9 cellular contexts compared by ENCODE assay signal in the genomic region with DNA sequence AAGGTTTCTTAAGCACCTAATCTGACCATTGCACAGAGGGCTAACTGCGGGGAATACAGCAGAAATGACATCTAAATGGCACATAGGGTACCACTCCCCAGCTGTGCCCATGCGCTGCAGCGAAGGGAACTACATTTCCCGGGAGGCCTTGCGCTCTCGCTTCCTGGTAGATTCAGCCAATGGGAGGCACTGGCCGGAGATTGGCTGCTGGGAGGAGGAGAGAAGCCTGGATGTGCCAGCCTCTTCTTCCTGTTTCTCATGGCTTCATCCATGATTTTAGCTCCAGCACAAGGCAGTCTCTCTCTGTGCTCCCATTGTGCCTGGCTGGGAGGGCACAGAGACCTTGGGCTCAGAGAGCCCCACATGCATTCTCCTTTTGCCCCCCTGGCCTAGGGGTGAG.
DNase-seq lines count a peak whose midpoint lies in the region; ATAC-seq, FAIRE-seq and TF ChIP-seq lines count a peak whose summit lies in the region.
"Had no signal": no experiment of that assay in that cellular context is flagged by ENCODE, and none has a peak within 500 bp of the region (broad histone marks: within the 10 kb centered on the region; RNA-seq: fewer than 3 reads in every experiment).

No MANE protein-coding gene starts in this region.

- H2BK5ac ChIP-seq in neuronal stem cell (ENCODE audit: low read length): no peak overlapping the region

- H3K27ac ChIP-seq in A673 (ENCODE audit: low read depth, low read length, poor library complexity, severe bottlenecking) (no peak overlapping the region), GM23338 (ENCODE audit: low read depth) (no peak overlapping the region), endothelial cell of umbilical vein (ENCODE audit: insufficient read depth, low read depth, low read length) (no peak overlapping the region), neuronal stem cell (replicated peaks; ENCODE audit: low read length) (no peak overlapping the region)
- H3K27ac ChIP-seq: neutrophil had no signal

- no peak overlapping the region for H4K91ac ChIP-seq in neuronal stem cell (ENCODE audit: low read depth, low read length, poor library complexity)

- H3K4me3 ChIP-seq in A673 (ENCODE audit: low read depth, low read length, poor library complexity, severe bottlenecking): no peak overlapping the region
- no peak overlapping the region for H3K4me3 ChIP-seq in GM23338
- H3K4me3 ChIP-seq in endothelial cell of umbilical vein (replicated peaks in 1 of 3; ENCODE audit: insufficient read depth in 1 of 3, low read depth in 1 of 3, low read length in 3 of 3): no peak overlapping the region
- H3K4me3 ChIP-seq in neuronal stem cell (ENCODE audit: low read length in 2 of 2): no peak overlapping the region

- peaks cover 26% of the 10 kb centered on the region for H3K27me3 Mint-ChIP-seq in GM23338 (ENCODE audit: insufficient read depth, low read depth, poor library complexity)

- no peak overlapping the region for H4K8ac ChIP-seq in neuronal stem cell (ENCODE audit: low read depth, low read length)

- no peak overlapping the region for H3K27ac Mint-ChIP-seq in GM23338
- no peak overlapping the region for H3K27ac Mint-ChIP-seq in stimulated activated effector memory CD8-positive, alpha-beta T cell treated with anti-CD3 and anti-CD28 coated beads, Interleukin-12 subunit alpha, Interleukin-12 subunit beta, amount 100 ng/mL, for 72 hours

- no peak for TF ChIP-seq POLR2A in endothelial cell of umbilical vein (IDR thresholded peaks at IDR 0.05; ENCODE audit: low read depth, low read length)

- H3K79me2 ChIP-seq in GM23338 (replicated peaks; ENCODE audit: insufficient read depth) (no peaks in the 10 kb centered on the region), endothelial cell of umbilical vein (ENCODE audit: control insufficient read depth, insufficient read depth, low read length) (no peaks in the 10 kb centered on the region)

- H2BK12ac ChIP-seq in neuronal stem cell (ENCODE audit: low read length): no peak overlapping the region

- H2AFZ ChIP-seq in GM23338: peak overlapping the region; percentile 87; the same call in 1 of the 2 replicates
- H2AFZ ChIP-seq in endothelial cell of umbilical vein (ENCODE audit: low read depth, low read length): peak overlapping the region; percentile 84
- peak overlapping the region; percentile 76 for H2AFZ ChIP-seq in neuronal stem cell (ENCODE audit: low read length)

- H3F3A ChIP-seq in GM23338 (replicated peaks; ENCODE audit: low read depth): no peaks in the 10 kb centered on the region

- no peak overlapping the region for H3K4me3 Mint-ChIP-seq in GM23338
- no peak overlapping the region for H3K4me3 Mint-ChIP-seq in stimulated activated effector memory CD8-positive, alpha-beta T cell treated with anti-CD3 and anti-CD28 coated beads, Interleukin-12 subunit alpha, Interleukin-12 subunit beta, amount 100 ng/mL, for 72 hours

- peak; percentile 74 for DNase-seq in A673 (ENCODE audit: low spot score)
- DNase-seq in GM23338 (ENCODE audit: low spot score): peak; percentile 85
- peak; percentile 57 for DNase-seq in NCI-H748 treated with DMSO at 0.1 percent for 48 hours (lab: John Stamatoyannopoulos, UW)
- peak; percentile 70 for DNase-seq in endothelial cell of umbilical vein (ENCODE audit: low read depth, low spot score)
- DNase-seq in neuronal stem cell (ENCODE audit: low spot score): no peak
- DNase-seq in stimulated activated effector memory CD8-positive, alpha-beta T cell treated with anti-CD3 and anti-CD28 coated beads, Interleukin-12 subunit alpha, Interleukin-12 subunit beta, amount 100 ng/mL, for 72 hours (ENCODE audit: low spot score in 2 of 2): no peak

- peaks cover 14% of the 10 kb centered on the region for H3K9me2 ChIP-seq in GM23338 (ENCODE audit: insufficient read depth)

- H3K36me3 ChIP-seq in A673 (ENCODE audit: insufficient read depth, low read length, poor library complexity, severe bottlenecking) (no peaks in the 10 kb centered on the region), GM23338 (ENCODE audit: insufficient read depth) (no peaks in the 10 kb centered on the region), endothelial cell of umbilical vein (ENCODE audit: control insufficient read depth in 2 of 2, extremely low read depth in 1 of 2, insufficient read depth in 2 of 2, low read length in 2 of 2) (no peaks in the 10 kb centered on the region), neuronal stem cell (replicated peaks in 1 of 2; ENCODE audit: control insufficient read depth in 2 of 2, insufficient read depth in 2 of 2, low read length in 2 of 2) (no peaks in the 10 kb centered on the region)
- H3K36me3 ChIP-seq: neutrophil had no signal

- H3K18ac ChIP-seq in neuronal stem cell (ENCODE audit: low read length): peak overlapping the region; percentile 77

- peaks cover 27% of the 10 kb centered on the region for H3K9me3 Mint-ChIP-seq in GM23338
- H3K9me3 Mint-ChIP-seq in stimulated activated effector memory CD8-positive, alpha-beta T cell treated with anti-CD3 and anti-CD28 coated beads, Interleukin-12 subunit alpha, Interleukin-12 subunit beta, amount 100 ng/mL, for 72 hours: no peaks in the 10 kb centered on the region

- H2BK120ac ChIP-seq in neuronal stem cell (ENCODE audit: low read depth, low read length): no peak overlapping the region

- H3K4me1 ChIP-seq in A673 (ENCODE audit: insufficient read depth, low read length, poor library complexity, severe bottlenecking): no peaks in the 10 kb centered on the region
- no peaks in the 10 kb centered on the region; the same call in 1 of the 2 replicates for H3K4me1 ChIP-seq in GM23338 (ENCODE audit: insufficient read depth)
- peaks cover 20% of the 10 kb centered on the region for H3K4me1 ChIP-seq in endothelial cell of umbilical vein (ENCODE audit: control insufficient read depth, extremely low read depth, insufficient read depth, low read length)
- no peaks in the 10 kb centered on the region for H3K4me1 ChIP-seq in neuronal stem cell (ENCODE audit: control insufficient read depth in 2 of 2, insufficient read depth in 1 of 2, low read depth in 1 of 2, low read length in 2 of 2)

- POLR2A ChIA-PET in A673 (lab: Charles Lee; ENCODE audit: low non-redundant PET) (no interaction called here), endothelial cell of umbilical vein (lab: Charles Lee) (no interaction called here)

- FAIRE-seq in endothelial cell of umbilical vein (lab: Jason Lieb, UNC): peak; percentile 94

- H3K36me3 Mint-ChIP-seq in GM23338 (ENCODE audit: low read depth): peaks cover 7% of the 10 kb centered on the region; the same call in 2 of the 3 replicates
- no peaks in the 10 kb centered on the region for H3K36me3 Mint-ChIP-seq in stimulated activated effector memory CD8-positive, alpha-beta T cell treated with anti-CD3 and anti-CD28 coated beads, Interleukin-12 subunit alpha, Interleukin-12 subunit beta, amount 100 ng/mL, for 72 hours

- dilution Hi-C loops in endothelial cell of umbilical vein (cut with MboI; ENCODE audit: extremely low pct_ligation_motif_present, low sequenced_read_pairs): loop anchor here (25.0 kb wide), 1 partner anchor 349 kb away; no protein-coding TSS in a partner anchor

- peaks cover 9% of the 10 kb centered on the region for H3K4me1 Mint-ChIP-seq in GM23338
- peaks cover 18% of the 10 kb centered on the region for H3K4me1 Mint-ChIP-seq in stimulated activated effector memory CD8-positive, alpha-beta T cell treated with anti-CD3 and anti-CD28 coated beads, Interleukin-12 subunit alpha, Interleukin-12 subunit beta, amount 100 ng/mL, for 72 hours

- ATAC-seq in GM23338: peak; percentile 84
- no peak for ATAC-seq in GM21390 (IDR thresholded peaks at IDR 0.05; ENCODE audit: unreplicated experiment)
- no peak for ATAC-seq in stimulated activated effector memory CD8-positive, alpha-beta T cell treated with anti-CD3 and anti-CD28 coated beads, Interleukin-12 subunit alpha, Interleukin-12 subunit beta, amount 100 ng/mL, for 72 hours
- ATAC-seq in GM21360 (IDR thresholded peaks at IDR 0.05; ENCODE audit: unreplicated experiment): no peak

- H4K20me1 ChIP-seq in GM23338 (replicated peaks; ENCODE audit: insufficient read depth) (no peaks in the 10 kb centered on the region), endothelial cell of umbilical vein (replicated peaks; ENCODE audit: control insufficient read depth, extremely low read depth, insufficient read depth, low read length) (no peaks in the 10 kb centered on the region)

- H3K9me3 ChIP-seq in A673 (ENCODE audit: low read depth, low read length, poor library complexity, severe bottlenecking) (no peaks in the 10 kb centered on the region), endothelial cell of umbilical vein (replicated peaks; ENCODE audit: control insufficient read depth, insufficient read depth, low read length) (no peaks in the 10 kb centered on the region), neuronal stem cell (replicated peaks in 1 of 2; ENCODE audit: control insufficient read depth in 2 of 2, insufficient read depth in 1 of 2, low read depth in 1 of 2, low read length in 2 of 2) (peaks cover 0 to 2% of the 10 kb centered on the region in 2 donors)
- H3K9me3 ChIP-seq: neutrophil had no signal

- no peak overlapping the region for H3K23ac ChIP-seq in neuronal stem cell (ENCODE audit: low read depth, low read length, poor library complexity)

- no peak overlapping the region for H2BK15ac ChIP-seq in neuronal stem cell (ENCODE audit: low read length)

- H3K9me1 ChIP-seq in endothelial cell of umbilical vein (replicated peaks; ENCODE audit: control insufficient read depth, extremely low read depth, insufficient read depth, low read length): no peaks in the 10 kb centered on the region

- intact Hi-C loops in A673 (cut with micrococcal nuclease; ENCODE audit: unreplicated experiment) (no loop called here), endothelial cell of umbilical vein (cut with micrococcal nuclease) (loop anchor here (10.0 kb wide), 2 partner anchors 739 to 919 kb away; partner anchors contain the start of genes CST9 and NAPB)

- BruUV-seq in A673 (replicated peaks; lab: Mats Ljungman, UMichigan) (no TSS peak), endothelial cell of umbilical vein (replicated peaks; lab: Mats Ljungman, UMichigan) (no TSS peak)

- CTCF ChIA-PET in A673 (lab: Charles Lee) (no interaction called here), endothelial cell of umbilical vein (lab: Charles Lee) (interaction anchor here (1.6 to 6.6 kb wide), 5 partner anchors 289 to 654 kb away, joined by 8 to 136 read pairs (median 18); no protein-coding TSS in a partner anchor)

- no peak overlapping the region for H2AK5ac ChIP-seq in neuronal stem cell (ENCODE audit: low read depth, low read length)

- no peak overlapping the region for H3K4me2 ChIP-seq in GM23338
- no peak overlapping the region for H3K4me2 ChIP-seq in endothelial cell of umbilical vein (ENCODE audit: insufficient read depth, low read length)
- no peak overlapping the region for H3K4me2 ChIP-seq in neuronal stem cell (ENCODE audit: insufficient read depth, low read length, poor library complexity, severe bottlenecking)

- H3K79me1 ChIP-seq in neuronal stem cell (ENCODE audit: low read depth, low read length): no peaks in the 10 kb centered on the region

- no peak overlapping the region for H3K4ac ChIP-seq in neuronal stem cell (ENCODE audit: low read length)

- no CpG with 5 or more reads among the region's 7 CpGs for WGBS in neuronal stem cell (ENCODE audit: extremely low coverage in 2 of 2, insufficient read length in 2 of 2, insufficient replicate concordance in 1 of 2), 2 donors

- TF ChIP-seq CTCF in A673 (conservative IDR thresholded peaks at IDR 0.05; ENCODE audit: low read depth, low read length) (no peak), GM23338 (conservative IDR thresholded peaks at IDR 0.05; ENCODE audit: low read depth in 2 of 2) (no peak), endothelial cell of umbilical vein (IDR thresholded peaks at IDR 0.05; ENCODE audit: extremely low read depth in 1 of 2, insufficient read depth in 1 of 2, low read depth in 1 of 2, low read length in 2 of 2) (no peak)

- H3K27me3 ChIP-seq in A673 (replicated peaks; ENCODE audit: insufficient read depth, low read depth, low read length, poor library complexity) (no peaks in the 10 kb centered on the region), GM23338 (ENCODE audit: insufficient read depth) (no peaks in the 10 kb centered on the region), endothelial cell of umbilical vein (ENCODE audit: control insufficient read depth in 2 of 2, insufficient read depth in 2 of 2, low read length in 2 of 2) (peaks cover 0 to 4% of the 10 kb centered on the region in 2 experiments), neuronal stem cell (ENCODE audit: control insufficient read depth in 3 of 3, insufficient read depth in 3 of 3, low read depth in 1 of 3, low read length in 3 of 3) (no peaks in the 10 kb centered on the region)
- H3K27me3 ChIP-seq: neutrophil had no signal

- no peak overlapping the region for H3K9ac ChIP-seq in endothelial cell of umbilical vein (replicated peaks; ENCODE audit: extremely low read depth, insufficient read depth, low read length)
- H3K9ac ChIP-seq in neuronal stem cell (ENCODE audit: low read depth, low read length, poor library complexity): no peak overlapping the region

- no peak overlapping the region for H3K14ac ChIP-seq in neuronal stem cell (ENCODE audit: low read length)

Comparison
In these comparisons a context has a peak if more than half of its experiments do, and no peak if none do; other contexts are left out.
1. DNase-seq: peak in A673 (single experiment), GM23338 (single experiment), NCI-H748 treated with DMSO at 0.1 percent for 48 hours (single experiment) and endothelial cell of umbilical vein (single experiment); none in neuronal stem cell (single experiment) and stimulated activated effector memory CD8-positive, alpha-beta T cell treated with anti-CD3 and anti-CD28 coated beads, Interleukin-12 subunit alpha, Interleukin-12 subunit beta, amount 100 ng/mL, for 72 hours (0 of 2).
2. Peak in every context shown above with its lines, with median percentiles within 50 percentile points of each other: H2AFZ ChIP-seq.